9 cellular contexts compared by ENCODE assay signal in genomic region chr9:137083418-137084004, GRCh38. TPM values are rescaled to one million over a fixed set of nuclear protein-coding genes. Genes with fewer than 3 reads are reported as not detected.
DNase-seq lines count a peak whose midpoint lies in the region; ATAC-seq, FAIRE-seq and TF ChIP-seq lines count a peak whose summit lies in the region.
"Had no signal": no experiment of that assay in that cellular context is flagged by ENCODE, and none has a peak within 500 bp of the region (broad histone marks: within the 10 kb centered on the region; RNA-seq: fewer than 3 reads in every experiment).

No MANE protein-coding gene starts in this region.

- ATAC-seq in GM19452 (IDR thresholded peaks at IDR 0.05; ENCODE audit: unreplicated experiment) (no peak), HG03139 (IDR thresholded peaks at IDR 0.05; ENCODE audit: unreplicated experiment) (no peak)
- ATAC-seq in naive thymus-derived CD8-positive, alpha-beta T cell: no peak

- H3K36me3 Mint-ChIP-seq in naive thymus-derived CD8-positive, alpha-beta T cell: peaks cover 0 to 16% (median 0%) of the 10 kb centered on the region in 3 donors

- peaks cover 29% of the 10 kb centered on the region for H3K36me3 ChIP-seq in BJ (ENCODE audit: control insufficient read depth, insufficient read depth, low read length)

- peaks cover 15 to 32% (median 27%) of the 10 kb centered on the region in 4 donors for H3K4me1 Mint-ChIP-seq in naive thymus-derived CD8-positive, alpha-beta T cell

- TF ChIP-seq CTCF in BJ (IDR thresholded peaks at IDR 0.05; ENCODE audit: insufficient read depth, low read depth, low read length): no peak

- no peaks in the 10 kb centered on the region for H3K27me3 ChIP-seq in BJ (ENCODE audit: control insufficient read depth, insufficient read depth, low read length)

- no peaks in the 10 kb centered on the region for H3K9me3 Mint-ChIP-seq in naive thymus-derived CD8-positive, alpha-beta T cell

- no peaks in the 10 kb centered on the region for H3K27me3 Mint-ChIP-seq in naive thymus-derived CD8-positive, alpha-beta T cell

- POLR2A ChIA-PET in BJ (lab: Charles Lee): no interaction called here
- POLR2A ChIA-PET in naive thymus-derived CD8-positive, alpha-beta T cell (lab: Charles Lee): interaction anchor here (6.7 kb wide), 1 partner anchor 14 kb away, joined by 73 read pairs; the partner anchor contains the start of gene SAPCD2

- H3K4me3 ChIP-seq in BJ (ENCODE audit: low read depth, low read length): no peak overlapping the region

- no peak for FAIRE-seq in HTR-8/SVneo (lab: Jason Lieb, UNC)

- peak overlapping the region in 1 of 10 donors; percentile 15 for H3K4me3 Mint-ChIP-seq in naive thymus-derived CD8-positive, alpha-beta T cell

- CTCF ChIA-PET in BJ (lab: Yijun Ruan, JAX): interaction anchor here (0.6 to 1.7 kb wide), 7 partner anchors 12 to 213 kb away, joined by 3 to 9 read pairs (median 4); partner anchors contain the start of genes RNF224 and SAPCD2

- H3K27ac ChIP-seq in angular gyrus (ENCODE audit: low read depth, low read length): peak overlapping the region; percentile 88
- H3K27ac ChIP-seq: HL-60 had no signal

- DNase-seq in BJ (ENCODE audit: low read depth) (peak; percentile 80), HTR-8/SVneo (ENCODE audit: insufficient read length, low spot score) (peak; percentile 67), kidney glomerular epithelial cell (lab: John Stamatoyannopoulos, UW) (peak; percentile 96), HuH-7 (ENCODE audit: low spot score) (no peak)
- DNase-seq in naive thymus-derived CD8-positive, alpha-beta T cell: no peak

- H3K27ac Mint-ChIP-seq in naive thymus-derived CD8-positive, alpha-beta T cell: peak overlapping the region in 3 of 10 donors; percentile 15 to 46 (median 34)

RNA-seq across cellular contexts. Expression of gene MAN1B1, which starts 3.3 kb away (rescaled TPM):
- polyA plus RNA-seq in BJ (2011; rRNA removed): 53.0 and 80.0 TPM in 2 replicates
- 37.3 and 50.3 TPM in 2 replicates for polyA minus RNA-seq in BJ (2011; rRNA and poly(A)+ RNA removed)
- 10 to 100 TPM; 66.9 to 73.2 TPM for total RNA-seq in naive thymus-derived CD8-positive, alpha-beta T cell
- 10 to 100 TPM; 30.6 to 46.6 (median 38.3) TPM for polyA plus RNA-seq in naive thymus-derived CD8-positive, alpha-beta T cell

RNA-seq across cellular contexts. Expression of gene UAP1L1, which starts 6.2 kb away (rescaled TPM):
- 2.8 and 5.6 TPM in 2 replicates for polyA plus RNA-seq in BJ (2011; rRNA removed)
- 2.6 and 3.0 TPM in 2 replicates for polyA minus RNA-seq in BJ (2011; rRNA and poly(A)+ RNA removed)
- 10 to 100 TPM; 25.2 to 28.7 TPM for total RNA-seq in naive thymus-derived CD8-positive, alpha-beta T cell
- 1 to 10 TPM; 2.3 to 7.8 (median 2.8) TPM for polyA plus RNA-seq in naive thymus-derived CD8-positive, alpha-beta T cell

RNA-seq across cellular contexts. Expression of gene SAPCD2, which starts 13.2 kb away (rescaled TPM):
- polyA plus RNA-seq in BJ (2011; rRNA removed): 5.1 and 8.6 TPM in 2 replicates
- polyA minus RNA-seq in BJ (2011; rRNA and poly(A)+ RNA removed): 3.0 and 3.2 TPM in 2 replicates
- under 1 TPM; 0.27 to 0.44 TPM for total RNA-seq in naive thymus-derived CD8-positive, alpha-beta T cell
- polyA plus RNA-seq in naive thymus-derived CD8-positive, alpha-beta T cell: under 1 TPM in 2 of 3 donors, not detected in 1; 0.23 to 0.27 TPM

RNA-seq across cellular contexts. Expression of gene ENTPD2, which starts 29.6 kb away (rescaled TPM):
- polyA plus RNA-seq in BJ (2011; rRNA removed): not detected in 2 replicates
- polyA minus RNA-seq in BJ (2011; rRNA and poly(A)+ RNA removed): not detected in 2 replicates
- total RNA-seq in naive thymus-derived CD8-positive, alpha-beta T cell: not detected
- not detected for polyA plus RNA-seq in naive thymus-derived CD8-positive, alpha-beta T cell

RNA-seq across cellular contexts. Expression of gene DPP7, which starts 31.0 kb away (rescaled TPM):
- polyA plus RNA-seq in BJ (2011; rRNA removed): 66.7 and 94.4 TPM in 2 replicates
- polyA minus RNA-seq in BJ (2011; rRNA and poly(A)+ RNA removed): 35.7 and 70.8 TPM in 2 replicates
- total RNA-seq in naive thymus-derived CD8-positive, alpha-beta T cell: 100 to 1,000 TPM; 278 to 298 TPM
- polyA plus RNA-seq in naive thymus-derived CD8-positive, alpha-beta T cell: 100 to 1,000 TPM in 2 of 3 donors, 10 to 100 TPM in 1; 98.7 to 126 (median 121) TPM

Comparison
In these comparisons a context has a peak if more than half of its experiments do, and no peak if none do; other contexts are left out.
1. DNase-seq: peak in BJ (single experiment), HTR-8/SVneo (single experiment) and kidney glomerular epithelial cell (single experiment); none in naive thymus-derived CD8-positive, alpha-beta T cell (0 of 10) and HuH-7 (single experiment).